ENCODE assay signal across 1 cellular context in the genomic region with DNA sequence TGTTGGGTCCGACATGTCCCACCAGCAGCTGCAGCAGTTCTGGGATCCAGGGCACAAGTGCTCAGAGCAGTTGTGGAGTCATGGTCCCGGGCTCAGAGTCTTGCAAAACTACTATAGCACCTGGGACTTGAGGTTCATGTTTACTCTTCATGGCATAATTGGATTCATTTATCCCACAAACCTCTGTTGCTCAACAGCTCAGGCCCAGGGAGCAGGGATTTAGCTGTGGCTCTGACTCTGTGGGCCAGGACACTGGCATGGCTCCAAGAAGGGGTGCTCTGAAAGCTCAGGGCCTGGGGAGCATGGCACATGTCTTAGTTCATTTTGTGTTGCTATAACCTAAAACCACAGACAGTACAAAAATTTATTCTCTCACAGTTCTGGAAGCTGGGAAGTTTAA.
TF ChIP-seq lines count a peak whose summit lies in the region.

No MANE protein-coding gene starts in this region.

TF ChIP-seq in SK-N-SH treated with all-trans-retinoic acid at 6 μM for 48 hours, 23 proteins besides CTCF, POLR2A, EP300 and RAD21 (continued from another document):
- no peak for TF ChIP-seq TOX (CRISPR knock-in tag; IDR thresholded peaks at IDR 0.05; ENCODE audit: borderline replicate concordance)
- TF ChIP-seq, protein P1, sequence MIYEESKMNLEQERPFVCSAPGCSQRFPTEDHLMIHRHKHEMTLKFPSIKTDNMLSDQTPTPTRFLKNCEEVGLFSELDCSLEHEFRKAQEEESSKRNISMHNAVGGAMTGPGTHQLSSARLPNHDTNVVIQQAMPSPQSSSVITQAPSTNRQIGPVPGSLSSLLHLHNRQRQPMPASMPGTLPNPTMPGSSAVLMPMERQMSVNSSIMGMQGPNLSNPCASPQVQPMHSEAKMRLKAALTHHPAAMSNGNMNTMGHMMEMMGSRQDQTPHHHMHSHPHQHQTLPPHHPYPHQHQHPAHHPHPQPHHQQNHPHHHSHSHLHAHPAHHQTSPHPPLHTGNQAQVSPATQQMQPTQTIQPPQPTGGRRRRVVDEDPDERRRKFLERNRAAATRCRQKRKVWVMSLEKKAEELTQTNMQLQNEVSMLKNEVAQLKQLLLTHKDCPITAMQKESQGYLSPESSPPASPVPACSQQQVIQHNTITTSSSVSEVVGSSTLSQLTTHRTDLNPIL (CRISPR knock-in tag; IDR thresholded peaks at IDR 0.05; ENCODE audit: low read depth): no peak
- TF ChIP-seq CSDC2 (CRISPR knock-in tag; IDR thresholded peaks at IDR 0.05): no peak
- TF ChIP-seq SNAI2 (CRISPR knock-in tag; IDR thresholded peaks at IDR 0.05): no peak
- TF ChIP-seq ZNF565 (CRISPR knock-in tag; conservative IDR thresholded peaks at IDR 0.05; ENCODE audit: low read depth): no peak
- TF ChIP-seq OSR1 (CRISPR knock-in tag; IDR thresholded peaks at IDR 0.05): no peak
TF ChIP-seq in SK-N-SH treated with all-trans-retinoic acid at 6 μM for 48 hours: peak in this region for 0.
